ENCODE assay signal across 32 cellular contexts in the genomic region with DNA sequence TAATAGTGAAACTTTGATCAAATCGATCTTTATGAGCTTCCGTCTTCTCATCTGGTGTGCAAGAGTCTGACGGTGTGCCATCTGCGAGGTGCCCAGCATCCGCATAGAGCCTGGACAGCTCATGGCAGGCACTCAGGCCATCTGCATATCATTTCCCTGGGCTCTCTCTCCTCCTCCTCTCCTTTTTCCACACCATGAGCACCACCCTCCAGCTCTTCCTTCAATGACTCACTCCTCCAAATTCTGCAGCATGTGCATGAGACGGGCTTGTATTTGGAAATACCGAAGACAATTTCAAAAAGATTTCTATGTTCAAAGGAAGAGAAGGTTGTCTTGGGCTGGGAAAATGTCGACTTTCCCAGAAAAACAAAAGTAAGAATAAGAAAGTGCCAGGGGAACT.
A peak's percentile ranks its signal among the peaks of the same experiment; 100 is the strongest.
DNase-seq lines count a peak whose midpoint lies in the region; ATAC-seq, FAIRE-seq and TF ChIP-seq lines count a peak whose summit lies in the region.
"Had no signal": no experiment of that assay in that cellular context is flagged by ENCODE, and none has a peak within 500 bp of the region (broad histone marks: within the 10 kb centered on the region; RNA-seq: fewer than 3 reads in every experiment).

No MANE protein-coding gene starts in this region.

- no peak for FAIRE-seq in frontal cortex (lab: Jason Lieb, UNC)
- FAIRE-seq: A204.1, GM12878, GM19239, HTR-8/SVneo had no signal

- no peaks in the 10 kb centered on the region for H3K36me3 ChIP-seq in GM23338 (ENCODE audit: insufficient read depth)
- H3K36me3 ChIP-seq: BLaER1, brain microvascular endothelial cell, neural progenitor cell, right atrium auricular region, stomach, thyroid gland had no signal

- H3K4me3 ChIP-seq in foreskin fibroblast (ENCODE audit: low read depth in 1 of 2, low read length in 2 of 2) (peak overlapping the region; percentile 6 to 16), GM23338 (no peak overlapping the region)
- H3K4me3 ChIP-seq: BLaER1, GM12878, MG63, neural progenitor cell, right atrium auricular region, stomach, thyroid gland had no signal

- no peaks in the 10 kb centered on the region for H3K4me1 Mint-ChIP-seq in GM23338
- H3K4me1 Mint-ChIP-seq: neural progenitor cell had no signal

- no peaks in the 10 kb centered on the region for H3K9me3 Mint-ChIP-seq in GM23338
- H3K9me3 Mint-ChIP-seq: neural progenitor cell had no signal

- no peak overlapping the region for H2AFZ ChIP-seq in GM23338
- H2AFZ ChIP-seq: neural progenitor cell had no signal

- no peaks in the 10 kb centered on the region for H3F3A ChIP-seq in GM23338 (replicated peaks; ENCODE audit: low read depth)

- no peaks in the 10 kb centered on the region for H3K27me3 Mint-ChIP-seq in GM23338 (ENCODE audit: insufficient read depth, low read depth, poor library complexity)

- H3K27ac Mint-ChIP-seq in GM23338 = no peak overlapping the region
- H3K27ac Mint-ChIP-seq: activated CD8-positive, alpha-beta T cell treated with anti-CD3 and anti-CD28 coated beads for 36 hours; neural progenitor cell had no signal

- H3K27me3 ChIP-seq in GM23338 (ENCODE audit: insufficient read depth) = no peaks in the 10 kb centered on the region
- H3K27me3 ChIP-seq: BLaER1, brain microvascular endothelial cell, MG63, neural progenitor cell, right atrium auricular region, thyroid gland had no signal

- H3K9me2 ChIP-seq in GM23338 (ENCODE audit: insufficient read depth) = peaks cover 3% of the 10 kb centered on the region

- peak; percentile 48 for DNase-seq in AG08396 (ENCODE audit: low spot score)
- peak; percentile 67 for DNase-seq in ELR (ENCODE audit: low read depth)
- peak; percentile 80 for DNase-seq in RPMI7951 (ENCODE audit: low read depth)
- peak; percentile 90 to 95 for DNase-seq in foreskin fibroblast
- DNase-seq in DMS79 (lab: John Stamatoyannopoulos, UW) = no peak
- no peak for DNase-seq in GM23338 (ENCODE audit: low spot score)
- DNase-seq in NCI-H526 treated with DMSO at 0.1 percent for 48 hours (lab: John Stamatoyannopoulos, UW) = no peak
- no peak for DNase-seq in frontal cortex (ENCODE audit: low spot score in 2 of 2)
- DNase-seq: activated CD8-positive, alpha-beta memory T cell treated with anti-CD3 and anti-CD28 coated beads, Interleukin-2, amount 50 U/mL, for 48 hours; activated CD8-positive, alpha-beta T cell treated with anti-CD3 and anti-CD28 coated beads for 36 hours; activated naive CD4-positive, alpha-beta T cell treated with anti-CD3 and anti-CD28 coated beads, Interleukin-2, amount 50 U/mL, for 16 hours; amygdala; brain microvascular endothelial cell; GOT3; hypothalamus; KBM-7; mesenchymal stem cell; MG63; NCI-H2081; posterior cingulate gyrus; SIG-M5; stomach; thyroid gland had no signal

- no peak overlapping the region for H3K4me3 Mint-ChIP-seq in GM23338
- H3K4me3 Mint-ChIP-seq: activated CD8-positive, alpha-beta T cell treated with anti-CD3 and anti-CD28 coated beads for 36 hours; neural progenitor cell had no signal

- ATAC-seq in GM23338 = no peak
- ATAC-seq: activated CD8-positive, alpha-beta T cell treated with anti-CD3 and anti-CD28 coated beads for 36 hours; GM12878; left lobe of liver; Panc1 had no signal

- H3K36me3 Mint-ChIP-seq in GM23338 (ENCODE audit: low read depth) = no peaks in the 10 kb centered on the region
- H3K36me3 Mint-ChIP-seq: neural progenitor cell had no signal

- H3K27ac ChIP-seq in GM23338 (ENCODE audit: low read depth) = no peak overlapping the region
- H3K27ac ChIP-seq: BLaER1, brain microvascular endothelial cell, neural progenitor cell, right atrium auricular region, stomach, thyroid gland had no signal

- no peaks in the 10 kb centered on the region for H3K4me1 ChIP-seq in GM23338 (ENCODE audit: insufficient read depth)
- H3K4me1 ChIP-seq: neural progenitor cell, right atrium auricular region, stomach, thyroid gland had no signal

- H3K4me2 ChIP-seq in GM23338 = no peak overlapping the region
- H3K4me2 ChIP-seq: BLaER1, neural progenitor cell had no signal

- no peaks in the 10 kb centered on the region for H4K20me1 ChIP-seq in GM23338 (replicated peaks; ENCODE audit: insufficient read depth)
- H4K20me1 ChIP-seq: BLaER1 had no signal

- H3K79me2 ChIP-seq in GM23338 (replicated peaks; ENCODE audit: insufficient read depth) = no peaks in the 10 kb centered on the region

- TF ChIP-seq CTCF in foreskin fibroblast (IDR thresholded peaks at IDR 0.05; ENCODE audit: low read depth, low read length) = no peak
- no peak for TF ChIP-seq CTCF in GM23338 (conservative IDR thresholded peaks at IDR 0.05; ENCODE audit: low read depth in 2 of 2)

TF ChIP-seq in GM23338, 12 proteins besides CTCF, POLR2A, EP300 and RAD21 (continues in another document):
- TF ChIP-seq ZNF331 (CRISPR knock-in tag; IDR thresholded peaks at IDR 0.05; ENCODE audit: low read depth) = no peak
- no peak for TF ChIP-seq JUNB (IDR thresholded peaks at IDR 0.05; ENCODE audit: unreplicated experiment)
- TF ChIP-seq, protein P1, sequence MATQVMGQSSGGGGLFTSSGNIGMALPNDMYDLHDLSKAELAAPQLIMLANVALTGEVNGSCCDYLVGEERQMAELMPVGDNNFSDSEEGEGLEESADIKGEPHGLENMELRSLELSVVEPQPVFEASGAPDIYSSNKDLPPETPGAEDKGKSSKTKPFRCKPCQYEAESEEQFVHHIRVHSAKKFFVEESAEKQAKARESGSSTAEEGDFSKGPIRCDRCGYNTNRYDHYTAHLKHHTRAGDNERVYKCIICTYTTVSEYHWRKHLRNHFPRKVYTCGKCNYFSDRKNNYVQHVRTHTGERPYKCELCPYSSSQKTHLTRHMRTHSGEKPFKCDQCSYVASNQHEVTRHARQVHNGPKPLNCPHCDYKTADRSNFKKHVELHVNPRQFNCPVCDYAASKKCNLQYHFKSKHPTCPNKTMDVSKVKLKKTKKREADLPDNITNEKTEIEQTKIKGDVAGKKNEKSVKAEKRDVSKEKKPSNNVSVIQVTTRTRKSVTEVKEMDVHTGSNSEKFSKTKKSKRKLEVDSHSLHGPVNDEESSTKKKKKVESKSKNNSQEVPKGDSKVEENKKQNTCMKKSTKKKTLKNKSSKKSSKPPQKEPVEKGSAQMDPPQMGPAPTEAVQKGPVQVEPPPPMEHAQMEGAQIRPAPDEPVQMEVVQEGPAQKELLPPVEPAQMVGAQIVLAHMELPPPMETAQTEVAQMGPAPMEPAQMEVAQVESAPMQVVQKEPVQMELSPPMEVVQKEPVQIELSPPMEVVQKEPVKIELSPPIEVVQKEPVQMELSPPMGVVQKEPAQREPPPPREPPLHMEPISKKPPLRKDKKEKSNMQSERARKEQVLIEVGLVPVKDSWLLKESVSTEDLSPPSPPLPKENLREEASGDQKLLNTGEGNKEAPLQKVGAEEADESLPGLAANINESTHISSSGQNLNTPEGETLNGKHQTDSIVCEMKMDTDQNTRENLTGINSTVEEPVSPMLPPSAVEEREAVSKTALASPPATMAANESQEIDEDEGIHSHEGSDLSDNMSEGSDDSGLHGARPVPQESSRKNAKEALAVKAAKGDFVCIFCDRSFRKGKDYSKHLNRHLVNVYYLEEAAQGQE (IDR thresholded peaks at IDR 0.05; ENCODE audit: unreplicated experiment) = no peak
- no peak for TF ChIP-seq ZNF114 (CRISPR knock-in tag; IDR thresholded peaks at IDR 0.05)
- TF ChIP-seq CREB1 (CRISPR knock-in tag; IDR thresholded peaks at IDR 0.05; ENCODE audit: low read depth) = no peak

Comparison
In these comparisons a context has a peak if more than half of its experiments do, and no peak if none do; other contexts are left out.
1. DNase-seq: peak in AG08396 (single experiment), ELR (single experiment), RPMI7951 (single experiment) and foreskin fibroblast (2 of 2); none in DMS79 (single experiment), GM23338 (single experiment), NCI-H526 treated with DMSO at 0.1 percent for 48 hours (single experiment) and frontal cortex (0 of 2).